In the genomic region with DNA sequence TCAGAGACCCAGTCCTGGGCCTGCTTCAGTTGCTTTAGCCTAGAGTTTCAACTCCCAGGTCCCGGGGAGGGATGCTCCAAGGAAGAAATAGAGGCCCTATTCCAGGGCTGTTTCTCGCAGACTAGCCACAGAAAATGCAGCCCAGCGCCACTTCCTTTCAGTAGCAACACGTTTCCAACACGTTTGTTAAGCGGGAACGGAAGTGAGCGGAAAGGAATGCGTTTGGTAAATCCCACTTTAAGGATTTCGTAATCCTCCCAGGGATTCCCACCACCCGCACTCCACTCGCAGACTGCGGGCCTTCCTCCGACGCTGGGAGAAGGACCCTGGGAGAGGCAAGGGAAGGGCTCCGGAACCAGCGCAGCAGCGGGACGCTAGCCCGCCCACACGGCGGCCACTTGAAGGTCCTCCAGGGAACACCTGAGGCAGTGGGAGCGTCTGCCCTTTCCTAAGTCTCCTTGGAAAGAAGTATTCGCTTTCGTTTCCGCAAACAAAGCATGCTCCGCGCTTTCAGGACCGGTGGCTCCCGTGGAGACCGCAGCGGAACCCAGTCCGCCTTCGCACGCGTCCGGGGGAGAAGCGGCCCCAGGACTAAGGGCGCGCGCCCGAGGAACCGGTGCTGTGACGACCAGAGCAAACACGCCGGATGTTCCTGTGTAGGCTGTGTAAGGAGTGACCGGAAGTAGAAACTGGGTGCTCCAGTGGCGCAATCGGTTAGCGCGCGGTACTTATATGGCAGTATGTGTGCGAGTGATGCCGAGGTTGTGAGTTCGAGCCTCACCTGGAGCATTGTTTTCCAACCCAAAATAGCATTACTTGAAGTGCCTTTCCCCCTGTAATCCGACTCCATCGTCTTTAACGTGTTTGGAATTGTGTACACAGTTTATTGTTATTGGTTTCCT, we compare ENCODE assay signal across 1 cellular context.
TF ChIP-seq lines count a peak whose summit lies in the region.

No MANE protein-coding gene starts in this region.

TF ChIP-seq in K562, 482 proteins besides CTCF, POLR2A, EP300 and RAD21 (continued from another document and continues in another):
- TF ChIP-seq, protein P1, sequence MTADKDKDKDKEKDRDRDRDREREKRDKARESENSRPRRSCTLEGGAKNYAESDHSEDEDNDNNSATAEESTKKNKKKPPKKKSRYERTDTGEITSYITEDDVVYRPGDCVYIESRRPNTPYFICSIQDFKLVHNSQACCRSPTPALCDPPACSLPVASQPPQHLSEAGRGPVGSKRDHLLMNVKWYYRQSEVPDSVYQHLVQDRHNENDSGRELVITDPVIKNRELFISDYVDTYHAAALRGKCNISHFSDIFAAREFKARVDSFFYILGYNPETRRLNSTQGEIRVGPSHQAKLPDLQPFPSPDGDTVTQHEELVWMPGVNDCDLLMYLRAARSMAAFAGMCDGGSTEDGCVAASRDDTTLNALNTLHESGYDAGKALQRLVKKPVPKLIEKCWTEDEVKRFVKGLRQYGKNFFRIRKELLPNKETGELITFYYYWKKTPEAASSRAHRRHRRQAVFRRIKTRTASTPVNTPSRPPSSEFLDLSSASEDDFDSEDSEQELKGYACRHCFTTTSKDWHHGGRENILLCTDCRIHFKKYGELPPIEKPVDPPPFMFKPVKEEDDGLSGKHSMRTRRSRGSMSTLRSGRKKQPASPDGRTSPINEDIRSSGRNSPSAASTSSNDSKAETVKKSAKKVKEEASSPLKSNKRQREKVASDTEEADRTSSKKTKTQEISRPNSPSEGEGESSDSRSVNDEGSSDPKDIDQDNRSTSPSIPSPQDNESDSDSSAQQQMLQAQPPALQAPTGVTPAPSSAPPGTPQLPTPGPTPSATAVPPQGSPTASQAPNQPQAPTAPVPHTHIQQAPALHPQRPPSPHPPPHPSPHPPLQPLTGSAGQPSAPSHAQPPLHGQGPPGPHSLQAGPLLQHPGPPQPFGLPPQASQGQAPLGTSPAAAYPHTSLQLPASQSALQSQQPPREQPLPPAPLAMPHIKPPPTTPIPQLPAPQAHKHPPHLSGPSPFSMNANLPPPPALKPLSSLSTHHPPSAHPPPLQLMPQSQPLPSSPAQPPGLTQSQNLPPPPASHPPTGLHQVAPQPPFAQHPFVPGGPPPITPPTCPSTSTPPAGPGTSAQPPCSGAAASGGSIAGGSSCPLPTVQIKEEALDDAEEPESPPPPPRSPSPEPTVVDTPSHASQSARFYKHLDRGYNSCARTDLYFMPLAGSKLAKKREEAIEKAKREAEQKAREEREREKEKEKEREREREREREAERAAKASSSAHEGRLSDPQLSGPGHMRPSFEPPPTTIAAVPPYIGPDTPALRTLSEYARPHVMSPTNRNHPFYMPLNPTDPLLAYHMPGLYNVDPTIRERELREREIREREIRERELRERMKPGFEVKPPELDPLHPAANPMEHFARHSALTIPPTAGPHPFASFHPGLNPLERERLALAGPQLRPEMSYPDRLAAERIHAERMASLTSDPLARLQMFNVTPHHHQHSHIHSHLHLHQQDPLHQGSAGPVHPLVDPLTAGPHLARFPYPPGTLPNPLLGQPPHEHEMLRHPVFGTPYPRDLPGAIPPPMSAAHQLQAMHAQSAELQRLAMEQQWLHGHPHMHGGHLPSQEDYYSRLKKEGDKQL (CRISPR knock-in tag; IDR thresholded peaks at IDR 0.05; ENCODE audit: borderline replicate concordance) = no peak
- TF ChIP-seq SUPT5H (IDR thresholded peaks at IDR 0.05) = peak; percentile 98
- TF ChIP-seq HCFC1 (IDR thresholded peaks at IDR 0.05; ENCODE audit: low read depth, low read length) = peak; percentile 63
- TF ChIP-seq STAT5B (CRISPR knock-in tag; IDR thresholded peaks at IDR 0.05) = no peak
- TF ChIP-seq, protein P2, sequence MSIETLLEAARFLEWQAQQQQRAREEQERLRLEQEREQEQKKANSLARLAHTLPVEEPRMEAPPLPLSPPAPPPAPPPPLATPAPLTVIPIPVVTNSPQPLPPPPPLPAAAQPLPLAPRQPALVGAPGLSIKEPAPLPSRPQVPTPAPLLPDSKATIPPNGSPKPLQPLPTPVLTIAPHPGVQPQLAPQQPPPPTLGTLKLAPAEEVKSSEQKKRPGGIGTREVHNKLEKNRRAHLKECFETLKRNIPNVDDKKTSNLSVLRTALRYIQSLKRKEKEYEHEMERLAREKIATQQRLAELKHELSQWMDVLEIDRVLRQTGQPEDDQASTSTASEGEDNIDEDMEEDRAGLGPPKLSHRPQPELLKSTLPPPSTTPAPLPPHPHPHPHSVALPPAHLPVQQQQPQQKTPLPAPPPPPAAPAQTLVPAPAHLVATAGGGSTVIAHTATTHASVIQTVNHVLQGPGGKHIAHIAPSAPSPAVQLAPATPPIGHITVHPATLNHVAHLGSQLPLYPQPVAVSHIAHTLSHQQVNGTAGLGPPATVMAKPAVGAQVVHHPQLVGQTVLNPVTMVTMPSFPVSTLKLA (conservative IDR thresholded peaks at IDR 0.05) = peak; percentile 84 to 91
- TF ChIP-seq ARNT (IDR thresholded peaks at IDR 0.05) = peak; percentile 65 to 83; a peak in 2 of 4 replicates
- TF ChIP-seq, protein P3, sequence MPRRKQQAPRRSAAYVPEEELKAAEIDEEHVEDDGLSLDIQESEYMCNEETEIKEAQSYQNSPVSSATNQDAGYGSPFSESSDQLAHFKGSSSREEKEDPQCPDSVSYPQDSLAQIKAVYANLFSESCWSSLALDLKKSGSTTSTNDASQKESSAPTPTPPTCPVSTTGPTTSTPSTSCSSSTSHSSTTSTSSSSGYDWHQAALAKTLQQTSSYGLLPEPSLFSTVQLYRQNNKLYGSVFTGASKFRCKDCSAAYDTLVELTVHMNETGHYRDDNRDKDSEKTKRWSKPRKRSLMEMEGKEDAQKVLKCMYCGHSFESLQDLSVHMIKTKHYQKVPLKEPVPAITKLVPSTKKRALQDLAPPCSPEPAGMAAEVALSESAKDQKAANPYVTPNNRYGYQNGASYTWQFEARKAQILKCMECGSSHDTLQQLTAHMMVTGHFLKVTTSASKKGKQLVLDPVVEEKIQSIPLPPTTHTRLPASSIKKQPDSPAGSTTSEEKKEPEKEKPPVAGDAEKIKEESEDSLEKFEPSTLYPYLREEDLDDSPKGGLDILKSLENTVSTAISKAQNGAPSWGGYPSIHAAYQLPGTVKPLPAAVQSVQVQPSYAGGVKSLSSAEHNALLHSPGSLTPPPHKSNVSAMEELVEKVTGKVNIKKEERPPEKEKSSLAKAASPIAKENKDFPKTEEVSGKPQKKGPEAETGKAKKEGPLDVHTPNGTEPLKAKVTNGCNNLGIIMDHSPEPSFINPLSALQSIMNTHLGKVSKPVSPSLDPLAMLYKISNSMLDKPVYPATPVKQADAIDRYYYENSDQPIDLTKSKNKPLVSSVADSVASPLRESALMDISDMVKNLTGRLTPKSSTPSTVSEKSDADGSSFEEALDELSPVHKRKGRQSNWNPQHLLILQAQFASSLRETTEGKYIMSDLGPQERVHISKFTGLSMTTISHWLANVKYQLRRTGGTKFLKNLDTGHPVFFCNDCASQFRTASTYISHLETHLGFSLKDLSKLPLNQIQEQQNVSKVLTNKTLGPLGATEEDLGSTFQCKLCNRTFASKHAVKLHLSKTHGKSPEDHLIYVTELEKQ (CRISPR knock-in tag; IDR thresholded peaks at IDR 0.05) = no peak
- peak; percentile 99 for TF ChIP-seq RBFOX2 (IDR thresholded peaks at IDR 0.05; ENCODE audit: low read depth, low read length)
- TF ChIP-seq SRSF9 (IDR thresholded peaks at IDR 0.05; ENCODE audit: borderline replicate concordance, low read depth, low read length) = no peak
- no peak; the same call in 1 of the 2 replicates for TF ChIP-seq ZNF707 (CRISPR knock-in tag; conservative IDR thresholded peaks at IDR 0.05)
- TF ChIP-seq ZNF282 (CRISPR knock-in tag; IDR thresholded peaks at IDR 0.05) = 0 out of 2 replicates have a peak, but pooled peaks have one; percentile 25
- no peak for TF ChIP-seq KLF16 (IDR thresholded peaks at IDR 0.05)
- TF ChIP-seq SREBF1 (IDR thresholded peaks at IDR 0.05; ENCODE audit: borderline replicate concordance, low read depth, low read length) = 0 out of 2 replicates have a peak, but pooled peaks have one; percentile 27
- TF ChIP-seq, protein P4, sequence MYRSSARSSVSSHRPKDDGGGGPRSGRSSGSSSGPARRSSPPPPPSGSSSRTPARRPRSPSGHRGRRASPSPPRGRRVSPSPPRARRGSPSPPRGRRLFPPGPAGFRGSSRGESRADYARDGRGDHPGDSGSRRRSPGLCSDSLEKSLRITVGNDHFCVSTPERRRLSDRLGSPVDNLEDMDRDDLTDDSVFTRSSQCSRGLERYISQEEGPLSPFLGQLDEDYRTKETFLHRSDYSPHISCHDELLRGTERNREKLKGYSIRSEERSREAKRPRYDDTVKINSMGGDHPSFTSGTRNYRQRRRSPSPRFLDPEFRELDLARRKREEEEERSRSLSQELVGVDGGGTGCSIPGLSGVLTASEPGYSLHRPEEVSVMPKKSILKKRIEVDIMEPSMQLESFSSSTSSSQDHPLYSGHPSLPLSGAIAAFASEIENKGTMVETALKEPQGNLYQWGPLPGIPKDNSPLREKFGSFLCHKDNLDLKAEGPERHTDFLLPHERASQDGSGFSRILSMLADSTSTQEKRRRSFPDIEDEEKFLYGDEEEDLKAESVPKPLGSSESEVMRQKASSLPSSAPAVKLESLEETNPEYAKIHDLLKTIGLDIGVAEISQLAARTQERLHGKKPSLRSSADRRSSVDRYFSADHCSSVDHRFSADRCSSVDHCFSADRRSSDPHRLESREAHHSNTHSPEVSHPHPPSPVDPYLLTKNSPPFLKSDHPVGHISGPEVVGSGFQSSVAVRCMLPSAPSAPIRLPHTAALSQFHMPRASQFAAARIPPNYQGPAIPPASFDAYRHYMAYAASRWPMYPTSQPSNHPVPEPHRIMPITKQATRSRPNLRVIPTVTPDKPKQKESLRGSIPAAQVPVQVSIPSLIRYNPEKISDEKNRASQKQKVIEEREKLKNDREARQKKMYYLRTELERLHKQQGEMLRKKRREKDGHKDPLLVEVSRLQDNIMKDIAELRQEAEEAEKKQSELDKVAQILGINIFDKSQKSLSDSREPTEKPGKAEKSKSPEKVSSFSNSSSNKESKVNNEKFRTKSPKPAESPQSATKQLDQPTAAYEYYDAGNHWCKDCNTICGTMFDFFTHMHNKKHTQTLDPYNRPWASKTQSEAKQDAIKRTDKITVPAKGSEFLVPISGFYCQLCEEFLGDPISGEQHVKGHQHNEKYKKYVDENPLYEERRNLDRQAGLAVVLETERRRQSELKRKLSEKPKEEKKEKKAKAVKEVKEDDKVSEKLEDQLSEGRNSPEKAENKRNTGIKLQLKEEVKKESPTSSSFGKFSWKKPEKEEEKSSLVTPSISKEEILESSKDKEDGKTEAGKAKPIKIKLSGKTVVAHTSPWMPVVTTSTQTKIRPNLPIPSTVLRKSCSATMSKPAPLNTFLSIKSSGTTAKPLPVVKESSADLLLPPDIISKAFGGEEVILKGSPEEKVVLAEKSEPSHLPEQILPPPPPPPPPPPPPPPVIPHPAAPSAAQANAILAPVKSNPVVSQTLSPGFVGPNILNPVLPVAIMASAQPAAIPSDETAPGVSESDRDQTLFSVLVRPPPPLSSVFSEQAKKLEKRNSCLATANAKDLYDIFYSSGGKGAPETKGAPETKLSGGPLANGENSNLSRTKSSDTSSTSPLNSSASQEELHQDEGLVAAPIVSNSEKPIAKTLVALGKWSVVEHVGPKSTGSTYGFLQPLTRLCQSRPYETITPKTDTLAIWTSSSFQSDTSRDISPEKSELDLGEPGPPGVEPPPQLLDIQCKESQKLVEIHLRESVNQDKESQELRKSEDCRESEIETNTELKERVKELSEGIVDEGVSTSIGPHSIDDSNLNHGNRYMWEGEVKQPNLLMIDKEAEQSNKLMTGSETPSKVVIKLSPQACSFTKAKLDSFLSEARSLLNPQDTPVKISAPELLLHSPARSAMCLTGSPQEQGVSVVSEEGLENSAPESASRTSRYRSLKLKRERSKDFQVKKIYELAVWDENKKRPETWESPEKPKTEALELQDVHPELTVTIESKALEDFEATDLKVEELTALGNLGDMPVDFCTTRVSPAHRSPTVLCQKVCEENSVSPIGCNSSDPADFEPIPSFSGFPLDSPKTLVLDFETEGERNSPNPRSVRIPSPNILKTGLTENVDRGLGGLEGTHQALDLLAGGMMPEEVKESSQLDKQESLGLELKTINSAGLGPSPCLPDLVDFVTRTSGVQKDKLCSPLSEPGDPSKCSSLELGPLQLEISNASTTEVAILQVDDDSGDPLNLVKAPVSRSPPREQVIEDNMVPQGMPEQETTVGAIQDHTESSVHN (IDR thresholded peaks at IDR 0.05; ENCODE audit: borderline replicate concordance in 1 of 2, low read depth in 1 of 2) = 0 out of 4 replicates have a peak, but pooled peaks of 1 of the 2 experiments have one; percentile 18
- TF ChIP-seq JUNB (CRISPR knock-in tag; conservative IDR thresholded peaks at IDR 0.05) = no peak
- TF ChIP-seq ZNF830 (CRISPR knock-in tag; IDR thresholded peaks at IDR 0.05) = 0 out of 2 replicates have a peak, but pooled peaks have one; percentile 38
- TF ChIP-seq NELFE (IDR thresholded peaks at IDR 0.05; ENCODE audit: insufficient read depth, insufficient read length) = no peak
- TF ChIP-seq KLF6 (CRISPR knock-in tag; IDR thresholded peaks at IDR 0.05; ENCODE audit: borderline replicate concordance) = peak; percentile 59; the same call in 1 of the 2 replicates
- TF ChIP-seq, protein P5, sequence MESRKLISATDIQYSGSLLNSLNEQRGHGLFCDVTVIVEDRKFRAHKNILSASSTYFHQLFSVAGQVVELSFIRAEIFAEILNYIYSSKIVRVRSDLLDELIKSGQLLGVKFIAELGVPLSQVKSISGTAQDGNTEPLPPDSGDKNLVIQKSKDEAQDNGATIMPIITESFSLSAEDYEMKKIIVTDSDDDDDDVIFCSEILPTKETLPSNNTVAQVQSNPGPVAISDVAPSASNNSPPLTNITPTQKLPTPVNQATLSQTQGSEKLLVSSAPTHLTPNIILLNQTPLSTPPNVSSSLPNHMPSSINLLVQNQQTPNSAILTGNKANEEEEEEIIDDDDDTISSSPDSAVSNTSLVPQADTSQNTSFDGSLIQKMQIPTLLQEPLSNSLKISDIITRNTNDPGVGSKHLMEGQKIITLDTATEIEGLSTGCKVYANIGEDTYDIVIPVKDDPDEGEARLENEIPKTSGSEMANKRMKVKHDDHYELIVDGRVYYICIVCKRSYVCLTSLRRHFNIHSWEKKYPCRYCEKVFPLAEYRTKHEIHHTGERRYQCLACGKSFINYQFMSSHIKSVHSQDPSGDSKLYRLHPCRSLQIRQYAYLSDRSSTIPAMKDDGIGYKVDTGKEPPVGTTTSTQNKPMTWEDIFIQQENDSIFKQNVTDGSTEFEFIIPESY (CRISPR knock-in tag; IDR thresholded peaks at IDR 0.05) = peak; percentile 89
- TF ChIP-seq CHCHD3 (CRISPR knock-in tag; IDR thresholded peaks at IDR 0.05) = 0 out of 2 replicates have a peak, but pooled peaks have one; percentile 70
- TF ChIP-seq KDM2B (CRISPR knock-in tag; IDR thresholded peaks at IDR 0.05) = 0 out of 2 replicates have a peak, but pooled peaks have one; percentile 5
- 0 out of 2 replicates have a peak, but pooled peaks have one; percentile 23 for TF ChIP-seq ZNF143 (CRISPR knock-in tag; IDR thresholded peaks at IDR 0.05)
- no peak for TF ChIP-seq SP2 (IDR thresholded peaks at IDR 0.05; ENCODE audit: extremely low read depth, low read depth, low read length, poor library complexity, severe bottlenecking)
- peak; percentile 74; the same call in 1 of the 2 replicates for TF ChIP-seq NFATC3 (IDR thresholded peaks at IDR 0.05)
- TF ChIP-seq PHF21A (IDR thresholded peaks at IDR 0.05; ENCODE audit: borderline replicate concordance, low read depth) = peak; percentile 63; the same call in 1 of the 2 replicates
- TF ChIP-seq PTBP1 (IDR thresholded peaks at IDR 0.05; ENCODE audit: low read depth, low read length) = peak; percentile 54; the same call in 1 of the 2 replicates
- TF ChIP-seq GTF2A2 (tag; IDR thresholded peaks at IDR 0.05) = no peak; the same call in 1 of the 2 replicates
- TF ChIP-seq ATF1 (CRISPR knock-in tag; IDR thresholded peaks at IDR 0.05) = no peak
- peak; percentile 92 for TF ChIP-seq ATF1 (tag; IDR thresholded peaks at IDR 0.05)
- TF ChIP-seq RUNX1 (IDR thresholded peaks at IDR 0.05; ENCODE audit: low read depth) = no peak
- TF ChIP-seq DNMT1 (IDR thresholded peaks at IDR 0.05) = no peak
